Comparison of ENCODE assay signal across 7 cellular contexts in the genomic region with DNA sequence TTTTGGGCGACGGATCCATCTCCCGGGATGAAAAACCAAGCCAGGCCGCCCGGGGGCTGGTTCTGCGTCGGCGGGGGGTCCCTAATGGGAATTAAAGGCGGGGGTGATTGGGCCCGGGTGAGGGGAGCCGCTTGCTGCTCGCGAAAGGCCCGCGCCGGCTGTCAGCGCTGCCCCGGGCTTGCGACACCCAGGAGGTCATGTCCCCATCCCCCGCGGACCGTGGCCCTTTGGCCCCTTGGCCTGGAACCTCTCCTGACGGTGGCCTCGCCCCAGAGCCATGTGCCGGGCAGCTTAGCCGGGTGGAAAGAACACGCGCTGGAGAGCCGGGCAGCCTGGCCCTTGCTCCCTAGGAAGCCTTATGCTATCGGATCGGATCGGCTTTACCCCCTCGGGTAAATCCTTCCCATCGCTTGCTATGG. TPM values are rescaled to one million over a fixed set of nuclear protein-coding genes. Genes with fewer than 3 reads are reported as not detected.
A peak's percentile ranks its signal among the peaks of the same experiment; 100 is the strongest.
DNase-seq lines count a peak whose midpoint lies in the region; ATAC-seq and TF ChIP-seq lines count a peak whose summit lies in the region.
"Not testable (repeated sequence)": the region's sequence is repeated elsewhere in the genome, so short reads cannot be mapped to it uniquely, and the experiment has no call there.

No MANE protein-coding gene starts in this region.

- H3K18ac ChIP-seq in mesendoderm (ENCODE audit: low read length): not testable (repeated sequence)

- H3K79me1 ChIP-seq in mesendoderm (ENCODE audit: low read length): not testable (repeated sequence)

- TF ChIP-seq POLR2A in adrenal gland (IDR thresholded peaks at IDR 0.05): peak in 1 of 2 donors; percentile 5

- H4K5ac ChIP-seq in mesendoderm (ENCODE audit: low read length): not testable (repeated sequence)

- WGBS in adrenal gland, 4 donors: 0 to 1% (median 1%) methylated on average over 3 to 10 of the region's 34 CpGs; no CpG with 5 or more reads in 1 of the 4 donors
- WGBS in mesendoderm (ENCODE audit: extremely low coverage, insufficient coverage, low lambda C conversion rate): no CpG with 5 or more reads among the region's 34 CpGs

- H3K9ac ChIP-seq in mesendoderm (ENCODE audit: low read length) (peak overlapping the region; percentile 58), skeletal muscle tissue (ENCODE audit: low read depth in 1 of 3, low read length in 3 of 3) (peak overlapping the region; percentile 67 to 86 (median 84))

- not testable (repeated sequence) for H3K9me3 ChIP-seq in adrenal gland (replicated peaks in 1 of 3); skeletal muscle tissue (ENCODE audit: control insufficient read depth in 3 of 3, low read length in 3 of 3)

- peak overlapping the region; percentile 74 for H3K56ac ChIP-seq in mesendoderm (ENCODE audit: low read length)

- intact Hi-C loops in adrenal gland (cut with DNase I): not testable (repeated sequence)

- H3K4me1 ChIP-seq in adrenal gland (replicated peaks in 1 of 2); mesendoderm (ENCODE audit: control insufficient read depth, low read depth, low read length); skeletal muscle tissue (ENCODE audit: control insufficient read depth in 3 of 3, insufficient read depth in 3 of 3, low read length in 3 of 3): not testable (repeated sequence)

- not testable (repeated sequence) for H3K27me3 ChIP-seq in adrenal gland; mesendoderm (ENCODE audit: insufficient read depth, low read length, poor library complexity); skeletal muscle tissue (ENCODE audit: control insufficient read depth in 3 of 3, insufficient read depth in 3 of 3, low read length in 3 of 3)

- H2BK15ac ChIP-seq in mesendoderm (replicated peaks; ENCODE audit: low read depth): not testable (repeated sequence)

- H3K4me3 ChIP-seq in adrenal gland: peak overlapping the region in 2 of 4 donors; percentile 67 to 85
- peak overlapping the region; percentile 61 for H3K4me3 ChIP-seq in fibroblast of pulmonary artery (replicated peaks; ENCODE audit: low read depth, low read length)
- not testable (repeated sequence) for H3K4me3 ChIP-seq in mesendoderm (ENCODE audit: low read length)
- peak overlapping the region; percentile 56 to 68 (median 65) for H3K4me3 ChIP-seq in skeletal muscle tissue (ENCODE audit: low read length in 3 of 3)

- not testable (repeated sequence) for H3K4ac ChIP-seq in mesendoderm (ENCODE audit: low read depth, low read length)

- not testable (repeated sequence) for H2AK5ac ChIP-seq in mesendoderm (ENCODE audit: low read length)

- not testable (repeated sequence) for H3K36me3 ChIP-seq in adrenal gland (replicated peaks in 1 of 2); mesendoderm (ENCODE audit: control insufficient read depth, insufficient read depth, low read length); skeletal muscle tissue (ENCODE audit: control insufficient read depth in 3 of 3, insufficient read depth in 3 of 3, low read length in 3 of 3)

- not testable (repeated sequence) for H4K8ac ChIP-seq in mesendoderm (ENCODE audit: low read depth, low read length)

- H3K79me2 ChIP-seq in mesendoderm (ENCODE audit: control insufficient read depth, insufficient read depth, low read length): not testable (repeated sequence)

- H3K27ac ChIP-seq in adrenal gland: peak overlapping the region; percentile 10 to 99 (median 95)
- not testable (repeated sequence) for H3K27ac ChIP-seq in mesendoderm (ENCODE audit: low read depth, low read length)
- H3K27ac ChIP-seq in skeletal muscle tissue (ENCODE audit: low read depth, low read length): peak overlapping the region; percentile 84

- not testable (repeated sequence) for H3K4me2 ChIP-seq in mesendoderm (ENCODE audit: low read length)

- H2BK120ac ChIP-seq in mesendoderm (ENCODE audit: low read depth, low read length): not testable (repeated sequence)

- not testable (repeated sequence) for H2BK5ac ChIP-seq in mesendoderm (ENCODE audit: low read length)

- H3K23ac ChIP-seq in mesendoderm (ENCODE audit: low read length): not testable (repeated sequence)

- not testable (repeated sequence) for TF ChIP-seq CTCF in adrenal gland (IDR thresholded peaks at IDR 0.05); fibroblast of pulmonary artery (IDR thresholded peaks at IDR 0.05; ENCODE audit: low read length, missing control alignments)

- DNase-seq in T-helper 9 cell (peak; percentile 2), adrenal gland (peak; percentile 18 to 72 (median 49))
- not testable (repeated sequence) for DNase-seq in fibroblast of pulmonary artery (ENCODE audit: low read depth); mesendoderm

- ATAC-seq in GM18909 (IDR thresholded peaks at IDR 0.05; ENCODE audit: poor library complexity, unreplicated experiment) (peak; percentile 6), HG03439 (IDR thresholded peaks at IDR 0.05; ENCODE audit: unreplicated experiment) (peak; percentile 18)

RNA-seq across cellular contexts. Expression of gene PLGLB1, which starts 55.4 kb away (rescaled TPM):
- total RNA-seq in adrenal gland: 1 to 10 TPM in 4 of 8 donors, under 1 TPM in 2, not detected in 2; 0.61 to 4.3 (median 2.0) TPM
- 10 to 100 TPM in 1 of 3 donors, 1 to 10 TPM in 1, under 1 TPM in 1; 0.81 to 16.4 (median 3.1) TPM for polyA plus RNA-seq in adrenal gland
- 0.06 TPM for polyA plus RNA-seq in mesendoderm (2013, experiment 1 of 2)
- 0.06 TPM for polyA plus RNA-seq in mesendoderm (2013, experiment 2 of 2)
- total RNA-seq in skeletal muscle tissue: 2.1 TPM
